ENCODE assay signal across 11 cellular contexts in genomic region chr4:114603455-114603854, GRCh38. TPM values are rescaled to one million over a fixed set of nuclear protein-coding genes. Genes with fewer than 3 reads are reported as not detected.
A peak's percentile ranks its signal among the peaks of the same experiment; 100 is the strongest.
DNase-seq lines count a peak whose midpoint lies in the region; ATAC-seq and TF ChIP-seq lines count a peak whose summit lies in the region.
"Had no signal": no experiment of that assay in that cellular context is flagged by ENCODE, and none has a peak within 500 bp of the region (broad histone marks: within the 10 kb centered on the region; RNA-seq: fewer than 3 reads in every experiment).

No MANE protein-coding gene starts in this region.

- no peaks in the 10 kb centered on the region for H3K9me3 ChIP-seq in BE2C

- H3K36me3 ChIP-seq in BE2C = no peaks in the 10 kb centered on the region

- peaks cover 21% of the 10 kb centered on the region for H3K27me3 ChIP-seq in BE2C

- H3K4me1 ChIP-seq in BE2C = no peaks in the 10 kb centered on the region

- ATAC-seq in GM19438 (IDR thresholded peaks at IDR 0.05; ENCODE audit: low read depth, unreplicated experiment) (peak; percentile 82), HG03066 (IDR thresholded peaks at IDR 0.05; ENCODE audit: low read depth, unreplicated experiment) (peak; percentile 80)
- ATAC-seq: WTC11 had no signal

- no peak for TF ChIP-seq CTCF in GM10266 (IDR thresholded peaks at IDR 0.05; ENCODE audit: control insufficient read depth, insufficient read depth, low read depth, missing control alignments)
- no peak for TF ChIP-seq CTCF in BE2C (IDR thresholded peaks at IDR 0.05; ENCODE audit: low read depth, low read length)

- H3K4me3 ChIP-seq in BE2C (ENCODE audit: low read depth, low read length) = no peak overlapping the region

- peak; percentile 76 for DNase-seq in GM10266 (ENCODE audit: extremely low spot score)
- DNase-seq in RPMI8226 = peak; percentile 66
- DNase-seq in GDM1 (lab: John Stamatoyannopoulos, UW) = no peak
- DNase-seq in BE2C = no peak
- DNase-seq in hippocampal formation (lab: John Stamatoyannopoulos, UW) = no peak
- no peak for DNase-seq in NCI-H2171 (lab: John Stamatoyannopoulos, UW)
- DNase-seq: Calu3, cerebellar nuclear complex had no signal

RNA-seq across cellular contexts. Expression of gene UGT8, which starts 4.8 kb away (rescaled TPM):
- polyA plus RNA-seq in BE2C (2012; ENCODE audit: insufficient read depth, insufficient read length, low read depth) = not detected

Comparison
In these comparisons a context has a peak if more than half of its experiments do, and no peak if none do; other contexts are left out.
1. DNase-seq: peak in GM10266 (single experiment) and RPMI8226 (single experiment); none in GDM1 (single experiment), BE2C (single experiment), hippocampal formation (0 of 2) and NCI-H2171 (single experiment).